19 cellular contexts compared by ENCODE assay signal in the genomic region with DNA sequence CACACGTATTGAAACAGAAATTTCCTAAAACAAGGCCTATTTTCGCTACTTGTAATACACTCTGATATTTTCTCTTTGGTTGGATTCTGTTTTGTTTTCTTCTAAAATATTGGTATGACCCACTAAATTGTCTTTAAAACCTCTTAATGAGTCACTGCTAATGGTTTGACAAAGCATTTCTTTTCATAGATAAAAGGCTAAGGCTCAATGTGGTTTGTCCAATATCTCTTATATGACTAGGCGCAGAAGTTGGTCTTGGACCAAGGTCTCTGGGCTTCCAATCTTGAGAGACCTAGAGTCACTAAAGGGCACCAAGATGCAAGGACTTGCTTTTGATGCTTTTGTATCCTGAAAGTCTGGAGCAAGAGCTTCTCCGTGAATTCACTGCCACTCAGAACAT.
"Had no signal": no experiment of that assay in that cellular context is flagged by ENCODE, and none has a peak within 500 bp of the region (broad histone marks: within the 10 kb centered on the region; RNA-seq: fewer than 3 reads in every experiment).

No MANE protein-coding gene starts in this region.

- DNase-seq: effector CD4-positive, alpha-beta T cell; endodermal cell; glutamatergic neuron; islet precursor cell; nucleus accumbens; pancreas; stimulated activated CD4-positive, alpha-beta T cell treated with anti-CD3 and anti-CD28 coated beads, Interleukin-2, amount 100 ng/mL, for 48 hours; stimulated activated naive CD4-positive, alpha-beta T cell treated with Interleukin-2 at 50 U/mL for 16 hours; thyroid gland had no signal

- H3K4me2 ChIP-seq: neural progenitor cell, smooth muscle cell had no signal

- H3K9me3 Mint-ChIP-seq: endodermal cell, mesothelial cell of epicardium, type B pancreatic cell had no signal

- H3K27ac ChIP-seq: coronary artery, neural progenitor cell, pancreas, suprapubic skin, thyroid gland had no signal

- ATAC-seq: left lobe of liver had no signal

- H3K4me3 Mint-ChIP-seq: endodermal cell; mesothelial cell of epicardium; natural killer cell treated with Interleukin-12 subunit alpha and Interleukin-12 subunit beta and Interleukin-15 and Interleukin-18, amount 100 ng/mL, for 72 hours; neural progenitor cell; type B pancreatic cell had no signal

- H3K27ac Mint-ChIP-seq: endodermal cell; mesothelial cell of epicardium; natural killer cell treated with Interleukin-12 subunit alpha and Interleukin-12 subunit beta and Interleukin-15 and Interleukin-18, amount 100 ng/mL, for 72 hours; neural progenitor cell; progenitor cell of endocrine pancreas; type B pancreatic cell had no signal

- H3K9me3 ChIP-seq: gastrocnemius medialis, pancreas, suprapubic skin, thyroid gland had no signal

- H3K36me3 ChIP-seq: gastrocnemius medialis, neural progenitor cell, pancreas, suprapubic skin, thyroid gland had no signal

- H3K27me3 Mint-ChIP-seq: natural killer cell treated with Interleukin-12 subunit alpha and Interleukin-12 subunit beta and Interleukin-15 and Interleukin-18, amount 100 ng/mL, for 72 hours; progenitor cell of endocrine pancreas; type B pancreatic cell had no signal

- H3K9ac ChIP-seq: neural progenitor cell had no signal

- H3K4me3 ChIP-seq: coronary artery, gastrocnemius medialis, neural progenitor cell, pancreas, smooth muscle cell, suprapubic skin, thyroid gland had no signal

- H3K36me3 Mint-ChIP-seq: mesothelial cell of epicardium; natural killer cell treated with Interleukin-12 subunit alpha and Interleukin-12 subunit beta and Interleukin-15 and Interleukin-18, amount 100 ng/mL, for 72 hours; neural progenitor cell; type B pancreatic cell had no signal

- H2AFZ ChIP-seq: neural progenitor cell had no signal

- H3K27me3 ChIP-seq: gastrocnemius medialis, neural progenitor cell, pancreas, suprapubic skin, thyroid gland had no signal

- H3K4me1 ChIP-seq: pancreas had no signal
